24 cellular contexts compared by ENCODE assay signal in the genomic region with DNA sequence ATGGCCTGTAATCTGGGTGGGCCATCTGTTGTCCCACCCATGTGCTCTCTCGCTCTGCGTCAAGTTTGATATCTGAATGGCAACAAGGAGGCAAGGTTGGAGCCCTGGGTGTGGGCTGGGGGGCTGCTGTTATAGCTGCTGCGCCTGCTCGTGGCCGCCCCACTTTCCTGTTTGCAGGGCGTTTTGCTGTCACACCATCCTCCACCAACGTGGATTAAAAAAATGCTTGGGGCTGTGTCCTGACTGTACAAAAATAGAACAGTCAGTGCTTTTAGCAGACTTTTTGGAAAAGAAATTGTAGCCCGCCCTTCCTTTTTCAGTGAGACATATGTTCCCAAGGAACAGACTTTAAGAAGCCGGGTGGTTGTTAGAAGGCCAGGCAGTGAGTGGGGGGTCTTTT. TPM values are rescaled to one million over a fixed set of nuclear protein-coding genes. Genes with fewer than 3 reads are reported as not detected.
DNase-seq lines count a peak whose midpoint lies in the region; ATAC-seq and TF ChIP-seq lines count a peak whose summit lies in the region.
"Had no signal": no experiment of that assay in that cellular context is flagged by ENCODE, and none has a peak within 500 bp of the region (broad histone marks: within the 10 kb centered on the region; RNA-seq: fewer than 3 reads in every experiment).

No MANE protein-coding gene starts in this region.

- H3K4me1 ChIP-seq in BLaER1 treated with 17β-estradiol and CSF1 and Interleukin-3, amounts not matched to agents 10 nM and 100 nM = peaks cover 27 to 42% (median 34%) of the 10 kb centered on the region in 10 experiments
- H3K4me1 ChIP-seq in skeletal muscle satellite cell (ENCODE audit: control insufficient read depth, insufficient read depth, low read length) = peaks cover 28% of the 10 kb centered on the region
- no peaks in the 10 kb centered on the region for H3K4me1 ChIP-seq in naive thymus-derived CD4-positive, alpha-beta T cell (ENCODE audit: control insufficient read depth in 2 of 2, insufficient read depth in 2 of 2, low read length in 2 of 2)

- CTCF ChIA-PET in naive thymus-derived CD4-positive, alpha-beta T cell (lab: Charles Lee) = interaction anchor here (1.2 to 2.9 kb wide), 2 partner anchors 10 to 11 kb away, joined by 3 to 9 read pairs; no protein-coding TSS in a partner anchor

- no peak for TF ChIP-seq CTCF in dorsolateral prefrontal cortex (IDR thresholded peaks at IDR 0.05 in 54 of 56, conservative IDR thresholded peaks at IDR 0.05 in 2 of 56; ENCODE audit: low read depth in 1 of 56, partially characterized antibody in 56 of 56)

- no peaks in the 10 kb centered on the region; a peak in 1 of 22 replicates for H4K20me1 ChIP-seq in BLaER1 treated with 17β-estradiol and CSF1 and Interleukin-3, amounts not matched to agents 10 nM and 100 nM

- peaks cover 0 to 6% (median 0%) of the 10 kb centered on the region in 5 donors for H3K27me3 Mint-ChIP-seq in naive thymus-derived CD4-positive, alpha-beta T cell

- H3K9me3 ChIP-seq in BLaER1 treated with 17β-estradiol and CSF1 and Interleukin-3, amounts not matched to agents 10 nM and 100 nM (replicated peaks in 1 of 11) = peaks cover 10 to 19% (median 14%) of the 10 kb centered on the region in 11 experiments; a peak in 20 of 22 replicates
- H3K9me3 ChIP-seq in skeletal muscle satellite cell (replicated peaks; ENCODE audit: low read length) = no peaks in the 10 kb centered on the region
- H3K9me3 ChIP-seq in naive thymus-derived CD4-positive, alpha-beta T cell (ENCODE audit: control insufficient read depth in 2 of 3, low read length in 3 of 3) = no peaks in the 10 kb centered on the region
- H3K9me3 ChIP-seq: adrenal gland, lower lobe of right lung had no signal

- DNase-seq in NCI-H524 treated with DMSO at 0.1 percent for 48 hours (lab: John Stamatoyannopoulos, UW) (peak; percentile 58), dorsolateral prefrontal cortex (no peak), ecto neural progenitor cell (ENCODE audit: low spot score) (no peak), Kasumi-1 (lab: John Stamatoyannopoulos, UW) (no peak)
- DNase-seq in naive thymus-derived CD4-positive, alpha-beta T cell = no peak
- DNase-seq: activated CD4-positive, alpha-beta T cell treated with anti-CD3 and anti-CD28 coated beads, Interleukin-2, amount 50 U/mL, for 1 hour; activated CD8-positive, alpha-beta memory T cell treated with anti-CD3 and anti-CD28 coated beads, Interleukin-2, amount 50 U/mL, for 48 hours; activated effector memory CD4-positive, alpha-beta T cell treated with anti-CD3 and anti-CD28 coated beads, Interleukin-2, amount 50 U/mL, for 16 hours; adrenal gland; C1 segment of cervical spinal cord; effector memory CD8-positive, alpha-beta T cell; head of caudate nucleus; lower lobe of right lung; NCI-H2227 treated with DMSO at 0.1 percent for 48 hours; stimulated activated naive CD8-positive, alpha-beta T cell treated with anti-CD3 and anti-CD28 coated beads, Interleukin-15, Interleukin-2, amounts not matched to agents 100 U/mL and 50 U/mL, for 24 hours had no signal

- no peaks in the 10 kb centered on the region for H3K36me3 ChIP-seq in BLaER1 treated with 17β-estradiol and CSF1 and Interleukin-3, amounts not matched to agents 10 nM and 100 nM
- H3K36me3 ChIP-seq in skeletal muscle satellite cell (ENCODE audit: insufficient read depth, low read length) = no peaks in the 10 kb centered on the region
- no peaks in the 10 kb centered on the region for H3K36me3 ChIP-seq in naive thymus-derived CD4-positive, alpha-beta T cell (ENCODE audit: control insufficient read depth in 2 of 3, insufficient read depth in 3 of 3, low read length in 3 of 3)
- H3K36me3 ChIP-seq: adrenal gland, lower lobe of right lung had no signal

- H3K4me1 Mint-ChIP-seq in naive thymus-derived CD4-positive, alpha-beta T cell = peaks cover 0 to 7% (median 1%) of the 10 kb centered on the region in 7 donors
- H3K4me1 Mint-ChIP-seq: central memory CD8-positive, alpha-beta T cell had no signal

- H3K27me3 ChIP-seq in BLaER1 treated with 17β-estradiol and CSF1 and Interleukin-3, amounts not matched to agents 10 nM and 100 nM = peaks cover 0 to 8% (median 7%) of the 10 kb centered on the region in 11 experiments; a peak in 15 of 22 replicates
- H3K27me3 ChIP-seq in dorsolateral prefrontal cortex = peaks cover 0 to 3% (median 0%) of the 10 kb centered on the region in 45 donors
- H3K27me3 ChIP-seq in skeletal muscle satellite cell (ENCODE audit: control insufficient read depth, insufficient read depth, low read length) = peaks cover 17% of the 10 kb centered on the region
- H3K27me3 ChIP-seq in naive thymus-derived CD4-positive, alpha-beta T cell (ENCODE audit: control insufficient read depth in 2 of 2, insufficient read depth in 2 of 2, low read length in 2 of 2) = no peaks in the 10 kb centered on the region
- H3K27me3 ChIP-seq: adrenal gland had no signal

- intact Hi-C loops in dorsolateral prefrontal cortex (cut with DNase I) = loop anchor here in 1 of 2 donors (5.0 kb wide), 1 partner anchor 69 kb away; no protein-coding TSS in a partner anchor
- intact Hi-C loops in naive thymus-derived CD4-positive, alpha-beta T cell (cut with micrococcal nuclease) = no loop called here

- H3K9me3 Mint-ChIP-seq in naive thymus-derived CD4-positive, alpha-beta T cell = peaks cover 0 to 12% (median 4%) of the 10 kb centered on the region in 11 donors

- H3K4me3 ChIP-seq in BLaER1 treated with 17β-estradiol and CSF1 and Interleukin-3, amounts not matched to agents 10 nM and 100 nM = no peak overlapping the region
- H3K4me3 ChIP-seq in dorsolateral prefrontal cortex = no peak overlapping the region
- H3K4me3 ChIP-seq in skeletal muscle satellite cell (ENCODE audit: low read length) = no peak overlapping the region
- no peak overlapping the region for H3K4me3 ChIP-seq in naive thymus-derived CD4-positive, alpha-beta T cell (ENCODE audit: low read length)
- H3K4me3 ChIP-seq: adrenal gland, lower lobe of right lung had no signal

- peak overlapping the region; percentile 15 to 63 (median 52); a peak in 15 of 22 replicates for H3K4me2 ChIP-seq in BLaER1 treated with 17β-estradiol and CSF1 and Interleukin-3, amounts not matched to agents 10 nM and 100 nM
- H3K4me2 ChIP-seq in skeletal muscle satellite cell (ENCODE audit: low read length) = no peak overlapping the region

- H3K9ac ChIP-seq in BLaER1 treated with 17β-estradiol and CSF1 and Interleukin-3, amounts not matched to agents 10 nM and 100 nM = peak overlapping the region in 1 of 11 experiments; percentile 14; a peak in 1 of 22 replicates
- peak overlapping the region; percentile 20 for H3K9ac ChIP-seq in skeletal muscle satellite cell (ENCODE audit: low read depth, low read length)

- H3K27ac ChIP-seq in BLaER1 treated with 17β-estradiol and CSF1 and Interleukin-3, amounts not matched to agents 10 nM and 100 nM = no peak overlapping the region
- peak overlapping the region in 51 of 59 donors; percentile 20 to 87 (median 74) for H3K27ac ChIP-seq in dorsolateral prefrontal cortex
- H3K27ac ChIP-seq in naive thymus-derived CD4-positive, alpha-beta T cell (ENCODE audit: low read depth, low read length) = no peak overlapping the region
- H3K27ac ChIP-seq: HL-60, lower lobe of right lung had no signal

- no peak overlapping the region for H3K4me3 Mint-ChIP-seq in naive thymus-derived CD4-positive, alpha-beta T cell
- H3K4me3 Mint-ChIP-seq: central memory CD8-positive, alpha-beta T cell; effector memory CD8-positive, alpha-beta T cell; IgD-negative memory B cell; type B pancreatic cell had no signal

- peaks cover 0 to 5% (median 0%) of the 10 kb centered on the region in 5 donors for H3K36me3 Mint-ChIP-seq in naive thymus-derived CD4-positive, alpha-beta T cell
- H3K36me3 Mint-ChIP-seq: IgD-negative memory B cell, type B pancreatic cell had no signal

- H3K27ac Mint-ChIP-seq in naive thymus-derived CD4-positive, alpha-beta T cell = no peak overlapping the region
- H3K27ac Mint-ChIP-seq: IgD-negative memory B cell had no signal

- POLR2A ChIA-PET in naive thymus-derived CD4-positive, alpha-beta T cell (lab: Charles Lee) = no interaction called here

- ATAC-seq in naive thymus-derived CD4-positive, alpha-beta T cell = no peak
- ATAC-seq: effector memory CD8-positive, alpha-beta T cell; HCT116; lower lobe of right lung; stimulated activated naive CD8-positive, alpha-beta T cell treated with anti-CD3 and anti-CD28 coated beads, Interleukin-15, Interleukin-2, amounts not matched to agents 100 U/mL and 50 U/mL, for 24 hours had no signal

RNA-seq across cellular contexts. Expression of gene UMODL1, which starts 25.5 kb away (rescaled TPM):
- total RNA-seq in dorsolateral prefrontal cortex = 1 to 10 TPM in 29 of 120 experiments, under 1 TPM in 86, not detected in 5; 0.11 to 2.3 (median 0.59) TPM
- not detected in 2 replicates for total RNA-seq in skeletal muscle satellite cell (2012; rRNA removed)
- total RNA-seq in naive thymus-derived CD4-positive, alpha-beta T cell = 1 to 10 TPM in 2 of 5 experiments, under 1 TPM in 2, not detected in 1; 0.34 to 1.7 (median 1.1) TPM
- under 1 TPM; 0.11 to 0.14 TPM for polyA plus RNA-seq in naive thymus-derived CD4-positive, alpha-beta T cell
- total RNA-seq: fibroblast of lung, omental fat pad had no signal
- polyA plus RNA-seq: fibroblast of lung had no signal

Comparison
In these comparisons a context has a peak if more than half of its experiments do, and no peak if none do; other contexts are left out.
1. H3K27ac ChIP-seq: peak in dorsolateral prefrontal cortex (51 of 59); none in BLaER1 treated with 17β-estradiol and CSF1 and Interleukin-3, amounts not matched to agents 10 nM and 100 nM (0 of 11) and naive thymus-derived CD4-positive, alpha-beta T cell (single experiment).